In the genomic region with DNA sequence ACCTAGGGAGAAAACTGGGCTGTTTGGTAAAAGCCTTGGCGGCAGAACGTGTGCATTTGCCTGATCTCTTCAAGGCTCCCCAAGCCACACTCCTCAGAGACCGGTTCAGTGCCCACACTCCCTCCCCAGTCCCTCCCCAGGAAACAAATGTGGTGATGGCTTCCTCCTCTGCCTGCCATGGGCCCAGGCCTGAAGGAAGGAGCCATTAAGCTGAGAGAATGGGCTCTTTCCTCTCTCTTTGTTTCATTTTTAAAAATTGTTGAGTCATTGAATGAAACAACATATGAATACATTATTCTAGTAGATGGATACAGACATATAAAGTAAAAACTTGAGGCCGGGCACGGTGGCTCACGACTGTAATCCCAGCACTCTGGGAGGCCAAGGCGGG, we compare ENCODE assay signal across 1 cellular context.
TF ChIP-seq lines count a peak whose summit lies in the region.

No MANE protein-coding gene starts in this region.

TF ChIP-seq in GM12878, 131 proteins besides CTCF, POLR2A, EP300 and RAD21:
- TF ChIP-seq, protein P1, sequence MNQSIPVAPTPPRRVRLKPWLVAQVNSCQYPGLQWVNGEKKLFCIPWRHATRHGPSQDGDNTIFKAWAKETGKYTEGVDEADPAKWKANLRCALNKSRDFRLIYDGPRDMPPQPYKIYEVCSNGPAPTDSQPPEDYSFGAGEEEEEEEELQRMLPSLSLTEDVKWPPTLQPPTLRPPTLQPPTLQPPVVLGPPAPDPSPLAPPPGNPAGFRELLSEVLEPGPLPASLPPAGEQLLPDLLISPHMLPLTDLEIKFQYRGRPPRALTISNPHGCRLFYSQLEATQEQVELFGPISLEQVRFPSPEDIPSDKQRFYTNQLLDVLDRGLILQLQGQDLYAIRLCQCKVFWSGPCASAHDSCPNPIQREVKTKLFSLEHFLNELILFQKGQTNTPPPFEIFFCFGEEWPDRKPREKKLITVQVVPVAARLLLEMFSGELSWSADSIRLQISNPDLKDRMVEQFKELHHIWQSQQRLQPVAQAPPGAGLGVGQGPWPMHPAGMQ (IDR thresholded peaks at IDR 0.05; ENCODE audit: borderline replicate concordance), result no peak
- no peak for TF ChIP-seq RBBP5 (conservative IDR thresholded peaks at IDR 0.05)
- no peak for TF ChIP-seq TCF12 (IDR thresholded peaks at IDR 0.05; ENCODE audit: low read depth, low read length)
- TF ChIP-seq GABPA (IDR thresholded peaks at IDR 0.05; ENCODE audit: low read depth), result no peak
- no peak for TF ChIP-seq CBFB (IDR thresholded peaks at IDR 0.05; ENCODE audit: low read depth)
- no peak for TF ChIP-seq NR2C2 (IDR thresholded peaks at IDR 0.05; ENCODE audit: borderline replicate concordance, control insufficient read depth, insufficient read length, low read depth)
- TF ChIP-seq IKZF2 (IDR thresholded peaks at IDR 0.05), result no peak
- TF ChIP-seq POLR2AphosphoS2 (IDR thresholded peaks at IDR 0.05; ENCODE audit: low read depth, low read length), result no peak
- TF ChIP-seq SRF (IDR thresholded peaks at IDR 0.05; ENCODE audit: low read depth in 2 of 2, low read length in 2 of 2), result no peak
- TF ChIP-seq SIN3A (IDR thresholded peaks at IDR 0.05; ENCODE audit: low read depth, low read length), result no peak
- no peak for TF ChIP-seq MEF2B (IDR thresholded peaks at IDR 0.05; ENCODE audit: partially characterized antibody, poor library complexity, severe bottlenecking)
- no peak for TF ChIP-seq ZZZ3 (IDR thresholded peaks at IDR 0.05; ENCODE audit: control insufficient read depth, insufficient read length, low read depth)
- no peak for TF ChIP-seq HDAC6 (IDR thresholded peaks at IDR 0.05; ENCODE audit: unreplicated experiment)
- TF ChIP-seq, protein P2, sequence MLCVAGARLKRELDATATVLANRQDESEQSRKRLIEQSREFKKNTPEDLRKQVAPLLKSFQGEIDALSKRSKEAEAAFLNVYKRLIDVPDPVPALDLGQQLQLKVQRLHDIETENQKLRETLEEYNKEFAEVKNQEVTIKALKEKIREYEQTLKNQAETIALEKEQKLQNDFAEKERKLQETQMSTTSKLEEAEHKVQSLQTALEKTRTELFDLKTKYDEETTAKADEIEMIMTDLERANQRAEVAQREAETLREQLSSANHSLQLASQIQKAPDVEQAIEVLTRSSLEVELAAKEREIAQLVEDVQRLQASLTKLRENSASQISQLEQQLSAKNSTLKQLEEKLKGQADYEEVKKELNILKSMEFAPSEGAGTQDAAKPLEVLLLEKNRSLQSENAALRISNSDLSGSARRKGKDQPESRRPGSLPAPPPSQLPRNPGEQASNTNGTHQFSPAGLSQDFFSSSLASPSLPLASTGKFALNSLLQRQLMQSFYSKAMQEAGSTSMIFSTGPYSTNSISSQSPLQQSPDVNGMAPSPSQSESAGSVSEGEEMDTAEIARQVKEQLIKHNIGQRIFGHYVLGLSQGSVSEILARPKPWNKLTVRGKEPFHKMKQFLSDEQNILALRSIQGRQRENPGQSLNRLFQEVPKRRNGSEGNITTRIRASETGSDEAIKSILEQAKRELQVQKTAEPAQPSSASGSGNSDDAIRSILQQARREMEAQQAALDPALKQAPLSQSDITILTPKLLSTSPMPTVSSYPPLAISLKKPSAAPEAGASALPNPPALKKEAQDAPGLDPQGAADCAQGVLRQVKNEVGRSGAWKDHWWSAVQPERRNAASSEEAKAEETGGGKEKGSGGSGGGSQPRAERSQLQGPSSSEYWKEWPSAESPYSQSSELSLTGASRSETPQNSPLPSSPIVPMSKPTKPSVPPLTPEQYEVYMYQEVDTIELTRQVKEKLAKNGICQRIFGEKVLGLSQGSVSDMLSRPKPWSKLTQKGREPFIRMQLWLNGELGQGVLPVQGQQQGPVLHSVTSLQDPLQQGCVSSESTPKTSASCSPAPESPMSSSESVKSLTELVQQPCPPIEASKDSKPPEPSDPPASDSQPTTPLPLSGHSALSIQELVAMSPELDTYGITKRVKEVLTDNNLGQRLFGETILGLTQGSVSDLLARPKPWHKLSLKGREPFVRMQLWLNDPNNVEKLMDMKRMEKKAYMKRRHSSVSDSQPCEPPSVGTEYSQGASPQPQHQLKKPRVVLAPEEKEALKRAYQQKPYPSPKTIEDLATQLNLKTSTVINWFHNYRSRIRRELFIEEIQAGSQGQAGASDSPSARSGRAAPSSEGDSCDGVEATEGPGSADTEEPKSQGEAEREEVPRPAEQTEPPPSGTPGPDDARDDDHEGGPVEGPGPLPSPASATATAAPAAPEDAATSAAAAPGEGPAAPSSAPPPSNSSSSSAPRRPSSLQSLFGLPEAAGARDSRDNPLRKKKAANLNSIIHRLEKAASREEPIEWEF (IDR thresholded peaks at IDR 0.05; ENCODE audit: insufficient replicate concordance, low read depth, low read length), result no peak
- TF ChIP-seq E4F1 (IDR thresholded peaks at IDR 0.05; ENCODE audit: borderline replicate concordance, partially characterized antibody), result no peak
- TF ChIP-seq FOXM1 (IDR thresholded peaks at IDR 0.05; ENCODE audit: low read depth, low read length), result no peak
- no peak for TF ChIP-seq IRF4 (IDR thresholded peaks at IDR 0.05; ENCODE audit: low read depth, low read length)
- no peak for TF ChIP-seq USF2 (IDR thresholded peaks at IDR 0.05; ENCODE audit: borderline replicate concordance, low read depth, low read length)
- no peak for TF ChIP-seq KAT2A (conservative IDR thresholded peaks at IDR 0.05; ENCODE audit: control insufficient read depth, low read depth, low read length)
- TF ChIP-seq TBL1XR1 (IDR thresholded peaks at IDR 0.05; ENCODE audit: low read depth, low read length), result no peak
TF ChIP-seq in GM12878: peak in this region for 0.
